ENCODE assay signal across 20 cellular contexts in genomic region chr3:55894605-55895004, GRCh38.
DNase-seq lines count a peak whose midpoint lies in the region; ATAC-seq and TF ChIP-seq lines count a peak whose summit lies in the region.
"Had no signal": no experiment of that assay in that cellular context is flagged by ENCODE, and none has a peak within 500 bp of the region (broad histone marks: within the 10 kb centered on the region; RNA-seq: fewer than 3 reads in every experiment).

No MANE protein-coding gene starts in this region.

- H3K27me3 ChIP-seq in left lung, result no peaks in the 10 kb centered on the region
- no peaks in the 10 kb centered on the region for H3K27me3 ChIP-seq in CD4-positive, alpha-beta memory T cell (ENCODE audit: insufficient read depth, low read length)
- H3K27me3 ChIP-seq: Peyer's patch, SJCRH30 had no signal

- no peaks in the 10 kb centered on the region for H3K4me1 ChIP-seq in left lung
- no peaks in the 10 kb centered on the region for H3K4me1 ChIP-seq in CD4-positive, alpha-beta memory T cell (ENCODE audit: insufficient read depth, low read length)
- H3K4me1 ChIP-seq: A549, Peyer's patch had no signal

- TF ChIP-seq CTCF in left lung (IDR thresholded peaks at IDR 0.05), result no peak

- no peak overlapping the region for H3K4me3 Mint-ChIP-seq in CD4-positive, alpha-beta memory T cell
- H3K4me3 Mint-ChIP-seq: CD4-positive, CD25-positive, alpha-beta regulatory T cell; H9; HFFc6 had no signal

- intact Hi-C loops in left lung (cut with DNase I), result no loop called here
- intact Hi-C loops in CD4-positive, alpha-beta memory T cell (cut with micrococcal nuclease), result no loop called here

- no peaks in the 10 kb centered on the region for H3K9me3 Mint-ChIP-seq in CD4-positive, alpha-beta memory T cell
- H3K9me3 Mint-ChIP-seq: H9, HFFc6 had no signal

- CTCF ChIA-PET in CD4-positive, alpha-beta memory T cell (lab: Charles Lee; ENCODE audit: partially characterized antibody), result no interaction called here

- no peak overlapping the region for H3K27ac ChIP-seq in left lung
- no peak overlapping the region for H3K27ac ChIP-seq in CD4-positive, alpha-beta memory T cell (ENCODE audit: low read depth, low read length)
- H3K27ac ChIP-seq: A549, GM23248, Peyer's patch, SJCRH30 had no signal

- no peak overlapping the region for H3K4me3 ChIP-seq in left lung
- no peak overlapping the region for H3K4me3 ChIP-seq in CD4-positive, alpha-beta memory T cell (ENCODE audit: low read length in 2 of 2)
- H3K4me3 ChIP-seq: A549, GM23248, Peyer's patch, SJCRH30 had no signal

- peak; percentile 84 for ATAC-seq in left lung
- no peak for ATAC-seq in HG03457 (IDR thresholded peaks at IDR 0.05; ENCODE audit: unreplicated experiment)
- ATAC-seq: A549 had no signal

- H3K36me3 Mint-ChIP-seq in CD4-positive, alpha-beta memory T cell, result no peaks in the 10 kb centered on the region
- H3K36me3 Mint-ChIP-seq: CD4-positive, CD25-positive, alpha-beta regulatory T cell had no signal

- DNase-seq in DMS79 (lab: John Stamatoyannopoulos, UW) (peak; percentile 37), NCI-H1105 (lab: John Stamatoyannopoulos, UW) (peak; percentile 60), NCI-H510A (lab: John Stamatoyannopoulos, UW) (peak; percentile 4), left lung (no peak), SKM-1 (lab: John Stamatoyannopoulos, UW; ENCODE audit: unreplicated experiment) (no peak)
- no peak for DNase-seq in CD4-positive, alpha-beta memory T cell
- DNase-seq: CD4-positive, CD25-positive, alpha-beta regulatory T cell; COR-L47; GM23248; H9; HFFc6; Kasumi-1; NCI-H1436 treated with DMSO at 0.1 percent for 48 hours; NCI-H2029 treated with DMSO at 0.1 percent for 48 hours; NCI-H526 treated with DMSO at 0.1 percent for 48 hours; Peyer's patch; SJCRH30; T-helper 1 cell had no signal

- no peak overlapping the region for H3K27ac Mint-ChIP-seq in CD4-positive, alpha-beta memory T cell
- H3K27ac Mint-ChIP-seq: CD4-positive, CD25-positive, alpha-beta regulatory T cell; HFFc6 had no signal

- H3K4me1 Mint-ChIP-seq in CD4-positive, alpha-beta memory T cell, result no peaks in the 10 kb centered on the region
- H3K4me1 Mint-ChIP-seq: CD4-positive, CD25-positive, alpha-beta regulatory T cell had no signal

- POLR2A ChIA-PET in CD4-positive, alpha-beta memory T cell (lab: Charles Lee; ENCODE audit: partially characterized antibody), result no interaction called here

- no peaks in the 10 kb centered on the region for H3K27me3 Mint-ChIP-seq in CD4-positive, alpha-beta memory T cell

- no peaks in the 10 kb centered on the region for H3K9me3 ChIP-seq in left lung
- H3K9me3 ChIP-seq in CD4-positive, alpha-beta memory T cell (ENCODE audit: control insufficient read depth in 1 of 2, low read length in 2 of 2), result no peaks in the 10 kb centered on the region
- H3K9me3 ChIP-seq: A549, Peyer's patch, SJCRH30 had no signal

- H3K36me3 ChIP-seq in left lung, result no peaks in the 10 kb centered on the region
- H3K36me3 ChIP-seq in CD4-positive, alpha-beta memory T cell (ENCODE audit: insufficient read depth, low read length), result no peaks in the 10 kb centered on the region
- H3K36me3 ChIP-seq: Peyer's patch, SJCRH30 had no signal

Comparison
In these comparisons a context has a peak if more than half of its experiments do, and no peak if none do; other contexts are left out.
1. DNase-seq: peak in DMS79 (single experiment), NCI-H1105 (single experiment) and NCI-H510A (single experiment); none in left lung (0 of 2), CD4-positive, alpha-beta memory T cell (0 of 5) and SKM-1 (single experiment).